In genomic region chr20:11394145-11394833, GRCh38 we compare ENCODE assay signal across 17 cellular contexts.
DNase-seq lines count a peak whose midpoint lies in the region; ATAC-seq and TF ChIP-seq lines count a peak whose summit lies in the region.
"Had no signal": no experiment of that assay in that cellular context is flagged by ENCODE, and none has a peak within 500 bp of the region (broad histone marks: within the 10 kb centered on the region; RNA-seq: fewer than 3 reads in every experiment).

No MANE protein-coding gene starts in this region.

- no peak overlapping the region for H3K27ac ChIP-seq in fibroblast of lung (ENCODE audit: insufficient read depth, low read length)
- H3K27ac ChIP-seq: sigmoid colon had no signal

- peaks cover 4% of the 10 kb centered on the region for H3K4me1 ChIP-seq in fibroblast of lung (ENCODE audit: control insufficient read depth, extremely low read depth, insufficient read depth, low read length)
- H3K4me1 ChIP-seq: HAP-1, sigmoid colon had no signal

- intact Hi-C loops in posterior cingulate gyrus (cut with DNase I): no loop called here

- H3K27me3 ChIP-seq in fibroblast of lung (ENCODE audit: control insufficient read depth, insufficient read depth, low read length): no peaks in the 10 kb centered on the region
- H3K27me3 ChIP-seq: sigmoid colon had no signal

- H3K36me3 ChIP-seq in fibroblast of lung (ENCODE audit: control insufficient read depth, insufficient read depth, low read length): no peaks in the 10 kb centered on the region
- H3K36me3 ChIP-seq: HAP-1, sigmoid colon had no signal

- H4K20me1 ChIP-seq in fibroblast of lung (ENCODE audit: control insufficient read depth, extremely low read depth, insufficient read depth, low read length): no peaks in the 10 kb centered on the region

- no peak for TF ChIP-seq CTCF in fibroblast of lung (conservative IDR thresholded peaks at IDR 0.05 in 1 of 2, IDR thresholded peaks at IDR 0.05 in 1 of 2; ENCODE audit: low read depth in 1 of 2, low read length in 2 of 2)

- H2AFZ ChIP-seq in fibroblast of lung (ENCODE audit: low read length): no peak overlapping the region

- H3K9me3 ChIP-seq in fibroblast of lung (ENCODE audit: control insufficient read depth, insufficient read depth, low read depth, low read length): no peaks in the 10 kb centered on the region
- H3K9me3 ChIP-seq: HAP-1, sigmoid colon had no signal

- H3K4me2 ChIP-seq in fibroblast of lung (ENCODE audit: extremely low read depth, insufficient read depth, low read length): no peak overlapping the region

- H3K4me3 ChIP-seq in fibroblast of lung (replicated peaks in 1 of 4; ENCODE audit: control extremely low read depth in 1 of 4, insufficient read depth in 1 of 4, low read depth in 3 of 4, low read length in 4 of 4) (no peak overlapping the region), skeletal muscle cell (ENCODE audit: low read depth, low read length) (no peak overlapping the region)
- H3K4me3 ChIP-seq: HAP-1, sigmoid colon had no signal

- DNase-seq in GM04503 (ENCODE audit: low read depth): peak; percentile 87
- DNase-seq in RPMI7951 (ENCODE audit: low read depth): peak; percentile 31
- peak; percentile 25 to 98 for DNase-seq in fibroblast of lung (ENCODE audit: low read depth in 2 of 2)
- DNase-seq in skeletal muscle cell (ENCODE audit: low read depth): peak; percentile 86
- no peak for DNase-seq in posterior cingulate gyrus
- DNase-seq: activated CD4-positive, alpha-beta T cell treated with anti-CD3 and anti-CD28 coated beads for 36 hours; activated naive CD4-positive, alpha-beta T cell treated with anti-CD3 and anti-CD28 coated beads, Interleukin-2, amount 50 U/mL, for 16 hours; activated T-cell treated with anti-CD3 and anti-CD28 coated beads for 4 hours; central memory CD4-positive, alpha-beta T cell; midbrain; NCI-H1105 treated with DMSO at 0.1 percent for 48 hours; NCI-H446 treated with DMSO at 0.1 percent for 48 hours; sigmoid colon; stimulated activated CD4-positive, alpha-beta T cell treated with anti-CD3 and anti-CD28 coated beads, Interleukin-4, amount 100 ng/mL, for 24 hours had no signal

- no peak overlapping the region for H3K9ac ChIP-seq in fibroblast of lung (ENCODE audit: insufficient read depth, low read length)

- ATAC-seq in GM21423 (IDR thresholded peaks at IDR 0.05; ENCODE audit: unreplicated experiment): no peak
- no peak for ATAC-seq in HG03196 (IDR thresholded peaks at IDR 0.05; ENCODE audit: unreplicated experiment)
- ATAC-seq: activated CD4-positive, alpha-beta T cell treated with anti-CD3 and anti-CD28 coated beads for 36 hours had no signal

- no peaks in the 10 kb centered on the region for H3K79me2 ChIP-seq in fibroblast of lung (ENCODE audit: control insufficient read depth, insufficient read depth, low read length)

Comparison
In these comparisons a context has a peak if more than half of its experiments do, and no peak if none do; other contexts are left out.
1. DNase-seq: peak in GM04503 (single experiment), RPMI7951 (single experiment), fibroblast of lung (2 of 2) and skeletal muscle cell (single experiment); none in posterior cingulate gyrus (0 of 10).